Comparison of ENCODE assay signal across 19 cellular contexts in genomic region chr4:38951598-38951997, GRCh38.
DNase-seq lines count a peak whose midpoint lies in the region; ATAC-seq lines count a peak whose summit lies in the region.
"Had no signal": no experiment of that assay in that cellular context is flagged by ENCODE, and none has a peak within 500 bp of the region (broad histone marks: within the 10 kb centered on the region; RNA-seq: fewer than 3 reads in every experiment).

No MANE protein-coding gene starts in this region.

- intact Hi-C loops in activated CD4-positive, alpha-beta T cell treated with anti-CD3 and anti-CD28 coated beads, Interleukin-2, amount 10 ng/mL, durations not matched to agents 24 days and 14 days (cut with micrococcal nuclease), result no loop called here

- no peaks in the 10 kb centered on the region for H3K27me3 Mint-ChIP-seq in activated CD4-positive, alpha-beta T cell treated with anti-CD3 and anti-CD28 coated beads, Interleukin-2, amount 10 ng/mL, durations not matched to agents 24 days and 14 days
- no peaks in the 10 kb centered on the region for H3K27me3 Mint-ChIP-seq in activated CD4-positive, alpha-beta memory T cell treated with anti-CD3 and anti-CD28 coated beads, Interleukin-2, amount 10 ng/mL, durations not matched to agents 7 days and 5 days

- H3K36me3 ChIP-seq in muscle layer of colon (ENCODE audit: insufficient read depth, low read length), result no peaks in the 10 kb centered on the region

- H3K27ac Mint-ChIP-seq in activated CD4-positive, alpha-beta T cell treated with anti-CD3 and anti-CD28 coated beads, Interleukin-2, amount 10 ng/mL, durations not matched to agents 24 days and 14 days, result peak overlapping the region; percentile 34
- H3K27ac Mint-ChIP-seq in activated CD4-positive, alpha-beta memory T cell treated with anti-CD3 and anti-CD28 coated beads, Interleukin-2, amount 10 ng/mL, durations not matched to agents 7 days and 5 days, result peak overlapping the region; percentile 23

- peaks cover 7% of the 10 kb centered on the region for H3K36me3 Mint-ChIP-seq in activated CD4-positive, alpha-beta T cell treated with anti-CD3 and anti-CD28 coated beads, Interleukin-2, amount 10 ng/mL, durations not matched to agents 24 days and 14 days (ENCODE audit: low read depth)
- H3K36me3 Mint-ChIP-seq in activated CD4-positive, alpha-beta memory T cell treated with anti-CD3 and anti-CD28 coated beads, Interleukin-2, amount 10 ng/mL, durations not matched to agents 7 days and 5 days (ENCODE audit: low read depth), result peaks cover 6% of the 10 kb centered on the region
- H3K36me3 Mint-ChIP-seq: IgD-negative memory B cell had no signal

- peaks cover 54% of the 10 kb centered on the region for H3K4me1 Mint-ChIP-seq in activated CD4-positive, alpha-beta T cell treated with anti-CD3 and anti-CD28 coated beads, Interleukin-2, amount 10 ng/mL, durations not matched to agents 24 days and 14 days
- peaks cover 41% of the 10 kb centered on the region for H3K4me1 Mint-ChIP-seq in activated CD4-positive, alpha-beta memory T cell treated with anti-CD3 and anti-CD28 coated beads, Interleukin-2, amount 10 ng/mL, durations not matched to agents 7 days and 5 days

- H3K9me3 ChIP-seq in muscle layer of colon (ENCODE audit: low read length), result no peaks in the 10 kb centered on the region
- H3K9me3 ChIP-seq: SK-N-SH had no signal

- POLR2A ChIA-PET in activated CD4-positive, alpha-beta memory T cell treated with anti-CD3 and anti-CD28 coated beads, Interleukin-2, amount 10 ng/mL, durations not matched to agents 7 days and 5 days (lab: Charles Lee), result interaction anchor here (2.7 kb wide), 1 partner anchor 95 kb away, joined by 11 read pairs; no protein-coding TSS in a partner anchor

- H3K4me3 ChIP-seq in muscle layer of colon (ENCODE audit: low read depth in 1 of 2, low read length in 2 of 2), result no peak overlapping the region

- no peaks in the 10 kb centered on the region for H3K27me3 ChIP-seq in muscle layer of colon (ENCODE audit: control insufficient read depth in 1 of 2, insufficient read depth in 2 of 2, low read length in 2 of 2)

- H3K9ac ChIP-seq in muscle layer of colon (ENCODE audit: low read length), result no peak overlapping the region
- H3K9ac ChIP-seq: SK-N-SH had no signal

- DNase-seq in activated CD4-positive, alpha-beta T cell treated with anti-CD3 and anti-CD28 coated beads, Interleukin-2, amount 10 ng/mL, durations not matched to agents 24 days and 14 days, result no peak
- no peak for DNase-seq in activated CD4-positive, alpha-beta T cell treated with anti-CD3 and anti-CD28 coated beads for 48 hours
- no peak for DNase-seq in activated CD4-positive, alpha-beta memory T cell treated with anti-CD3 and anti-CD28 coated beads, Interleukin-2, amount 10 ng/mL, durations not matched to agents 7 days and 5 days
- DNase-seq in stimulated activated CD4-positive, alpha-beta T cell treated with anti-CD3 and anti-CD28 coated beads, Interleukin-4, amount 100 ng/mL, for 24 hours, result no peak
- DNase-seq in NCI-H1048 (lab: John Stamatoyannopoulos, UW), result no peak
- DNase-seq: AML-193, H7, NCI-H1105 treated with DMSO at 0.1 percent for 48 hours, NCI-H2029 treated with DMSO at 0.1 percent for 48 hours, NCI-H226, NCI-H510A treated with DMSO at 0.1 percent for 48 hours, NCI-H748 treated with DMSO at 0.1 percent for 48 hours, SIG-M5, SK-N-SH had no signal

- peaks cover 37% of the 10 kb centered on the region for H3K4me1 ChIP-seq in muscle layer of colon (ENCODE audit: insufficient read depth, low read length)

- ATAC-seq in HG03342 (IDR thresholded peaks at IDR 0.05; ENCODE audit: unreplicated experiment), result no peak
- ATAC-seq: Panc1 had no signal

- peaks cover 8% of the 10 kb centered on the region for H3K9me3 Mint-ChIP-seq in activated CD4-positive, alpha-beta T cell treated with anti-CD3 and anti-CD28 coated beads, Interleukin-2, amount 10 ng/mL, durations not matched to agents 24 days and 14 days
- peaks cover 4% of the 10 kb centered on the region for H3K9me3 Mint-ChIP-seq in activated CD4-positive, alpha-beta memory T cell treated with anti-CD3 and anti-CD28 coated beads, Interleukin-2, amount 10 ng/mL, durations not matched to agents 7 days and 5 days
- H3K9me3 Mint-ChIP-seq: IgD-negative memory B cell had no signal

- no peak overlapping the region for H3K4me3 Mint-ChIP-seq in activated CD4-positive, alpha-beta T cell treated with anti-CD3 and anti-CD28 coated beads, Interleukin-2, amount 10 ng/mL, durations not matched to agents 24 days and 14 days
- H3K4me3 Mint-ChIP-seq in activated CD4-positive, alpha-beta memory T cell treated with anti-CD3 and anti-CD28 coated beads, Interleukin-2, amount 10 ng/mL, durations not matched to agents 7 days and 5 days, result no peak overlapping the region
- H3K4me3 Mint-ChIP-seq: IgD-negative memory B cell had no signal

- CTCF ChIA-PET in activated CD4-positive, alpha-beta memory T cell treated with anti-CD3 and anti-CD28 coated beads, Interleukin-2, amount 10 ng/mL, durations not matched to agents 7 days and 5 days (lab: Charles Lee), result interaction anchor here (2.1 kb wide), 1 partner anchor 49 kb away, joined by 6 read pairs; no protein-coding TSS in a partner anchor

- peak overlapping the region; percentile 20 for H3K27ac ChIP-seq in muscle layer of colon (ENCODE audit: low read depth, low read length)
- H3K27ac ChIP-seq: C4-2B had no signal
